ENCODE assay signal across 8 cellular contexts in the genomic region with DNA sequence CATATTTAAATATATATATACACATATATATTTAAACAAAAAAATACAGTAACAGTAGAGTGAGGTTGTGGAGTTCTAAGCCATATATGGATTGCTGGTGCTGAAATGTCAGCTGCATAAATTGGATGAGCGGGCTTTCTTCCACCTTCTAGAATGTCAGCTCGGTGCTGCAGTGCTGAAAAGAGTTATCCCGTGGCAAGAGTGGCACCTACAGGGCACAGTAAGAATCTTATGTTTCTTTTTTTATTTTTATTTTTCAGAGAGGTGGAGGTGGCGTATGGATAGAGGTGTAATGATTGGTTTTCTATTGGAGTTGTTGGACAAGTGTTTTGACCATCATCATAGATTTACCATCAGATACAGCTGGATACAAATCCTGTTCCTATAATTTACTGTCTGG.
DNase-seq lines count a peak whose midpoint lies in the region; ATAC-seq, FAIRE-seq and TF ChIP-seq lines count a peak whose summit lies in the region.

No MANE protein-coding gene starts in this region.

- peaks cover 5 to 11% (median 9%) of the 10 kb centered on the region in 3 donors for H3K4me1 Mint-ChIP-seq in naive B cell

- TF ChIP-seq POLR2A in esophagus muscularis mucosa (IDR thresholded peaks at IDR 0.05; ENCODE audit: low read depth) (no peak), H54 (IDR thresholded peaks at IDR 0.05; ENCODE audit: low read depth, low read length) (no peak)

- H3K4me3 Mint-ChIP-seq in naive B cell, result no peak overlapping the region

- WGBS in esophagus muscularis mucosa, result 11% methylated on average over 4 of the region's 4 CpGs

- peak; percentile 40 for TF ChIP-seq CTCF in GM06990 (IDR thresholded peaks at IDR 0.05; ENCODE audit: insufficient read depth, low read length, poor library complexity, severe bottlenecking)
- TF ChIP-seq CTCF in LNCaP clone FGC (IDR thresholded peaks at IDR 0.05; ENCODE audit: control insufficient read depth, extremely low read depth, insufficient read depth), result peak; percentile 68
- TF ChIP-seq CTCF in esophagus muscularis mucosa (IDR thresholded peaks at IDR 0.05), result peak; percentile 53 to 76 (median 62)

- H3K9me3 Mint-ChIP-seq in naive B cell, result no peaks in the 10 kb centered on the region

- H3K4me1 ChIP-seq in esophagus muscularis mucosa, result peaks cover 8 to 42% (median 16%) of the 10 kb centered on the region in 4 donors

- no peak overlapping the region for H3K27ac ChIP-seq in esophagus muscularis mucosa (replicated peaks in 1 of 4)

- peaks cover 0 to 5% (median 0%) of the 10 kb centered on the region in 3 donors for H3K27me3 Mint-ChIP-seq in naive B cell

- ATAC-seq in naive B cell (ENCODE audit: low read depth in 2 of 2), result peak; percentile 62 to 63
- no peak for ATAC-seq in GM21723 (IDR thresholded peaks at IDR 0.05; ENCODE audit: unreplicated experiment)

- no peaks in the 10 kb centered on the region for H3K36me3 Mint-ChIP-seq in naive B cell

- no peak overlapping the region for H3K4me3 ChIP-seq in GM06990 (replicated peaks; ENCODE audit: low read depth, low read length)
- no peak overlapping the region for H3K4me3 ChIP-seq in LNCaP clone FGC (ENCODE audit: low read depth, low read length)
- H3K4me3 ChIP-seq in esophagus muscularis mucosa, result no peak overlapping the region

- DNase-seq in GM06990 (ENCODE audit: extremely low read depth, insufficient read length) (no peak), LNCaP clone FGC (ENCODE audit: low read depth) (peak; percentile 52), RKO (ENCODE audit: low spot score) (peak; percentile 79), esophagus muscularis mucosa (ENCODE audit: extremely low spot score) (no peak), naive B cell (peak; percentile 43), H54 (ENCODE audit: insufficient read length, low spot score) (no peak)
- DNase-seq in activated naive CD4-positive, alpha-beta T cell treated with anti-CD3 and anti-CD28 coated beads, Interleukin-2, amount 50 U/mL, for 16 hours, result no peak

- H3K36me3 ChIP-seq in GM06990 (ENCODE audit: control insufficient read depth, insufficient read depth, low read length) (no peaks in the 10 kb centered on the region), esophagus muscularis mucosa (no peaks in the 10 kb centered on the region)

- H3K9me3 ChIP-seq in esophagus muscularis mucosa, result no peaks in the 10 kb centered on the region

- no peak for FAIRE-seq in H54 (lab: Jason Lieb, UNC)

- no peak overlapping the region for H3K27ac Mint-ChIP-seq in naive B cell

- no peaks in the 10 kb centered on the region for H3K27me3 ChIP-seq in GM06990 (replicated peaks; ENCODE audit: control insufficient read depth, insufficient read depth, low read length)
- no peaks in the 10 kb centered on the region for H3K27me3 ChIP-seq in esophagus muscularis mucosa

- intact Hi-C loops in esophagus muscularis mucosa (cut with DNase I), result loop anchor here (5.0 kb wide), 1 partner anchor 174 kb away; no protein-coding TSS in a partner anchor

- TF ChIP-seq EP300 in esophagus muscularis mucosa (IDR thresholded peaks at IDR 0.05), result no peak

Comparison
In these comparisons a context has a peak if more than half of its experiments do, and no peak if none do; other contexts are left out.
1. DNase-seq: peak in LNCaP clone FGC (single experiment), RKO (single experiment) and naive B cell (single experiment); none in GM06990 (single experiment), esophagus muscularis mucosa (single experiment), H54 (single experiment) and activated naive CD4-positive, alpha-beta T cell treated with anti-CD3 and anti-CD28 coated beads, Interleukin-2, amount 50 U/mL, for 16 hours (single experiment).
2. Peak in every context shown above with its lines, with median percentiles within 50 percentile points of each other: CTCF ChIP-seq.